11 cellular contexts compared by ENCODE assay signal in the genomic region with DNA sequence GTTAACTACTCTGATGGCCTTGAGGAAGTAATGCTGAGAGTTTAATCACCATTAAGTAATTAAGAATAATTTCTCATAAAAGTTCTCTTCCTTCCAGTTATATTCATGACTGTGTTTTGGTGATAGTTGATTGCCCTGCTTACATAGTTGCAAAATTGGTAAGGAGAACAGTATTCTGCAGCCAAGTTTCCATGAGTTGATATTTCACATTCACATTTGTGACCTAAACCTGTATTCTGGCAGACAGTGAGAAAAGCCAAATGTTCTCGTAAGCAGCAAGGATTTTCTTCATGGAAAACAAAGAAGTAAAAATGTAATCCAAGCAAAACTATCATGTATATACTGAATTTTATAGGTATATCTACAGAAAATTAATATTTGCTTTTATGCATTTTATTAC.
"Had no signal": no experiment of that assay in that cellular context is flagged by ENCODE, and none has a peak within 500 bp of the region (broad histone marks: within the 10 kb centered on the region; RNA-seq: fewer than 3 reads in every experiment).

No MANE protein-coding gene starts in this region.

- H3K27me3 ChIP-seq: cardiac muscle cell had no signal

- DNase-seq: activated CD4-positive, alpha-beta memory T cell treated with anti-CD3 and anti-CD28 coated beads for 36 hours; activated CD4-positive, alpha-beta T cell treated with anti-CD3 and anti-CD28 coated beads for 36 hours; activated naive CD4-positive, alpha-beta T cell treated with anti-CD3 and anti-CD28 coated beads, Interleukin-2, amount 10 ng/mL, durations not matched to agents 7 days and 5 days; activated T-cell treated with anti-CD3 and anti-CD28 coated beads, Interleukin-2, amount 50 U/mL, for 24 hours; hippocampal formation; stimulated activated CD4-positive, alpha-beta T cell treated with anti-CD3 and anti-CD28 coated beads, Interleukin-4, amount 100 ng/mL, for 1 hour; stimulated activated naive CD4-positive, alpha-beta T cell treated with Interleukin-2 at 50 U/mL for 16 hours; substantia nigra; T-helper 17 cell had no signal

- H3K36me3 ChIP-seq: cardiac muscle cell had no signal

- ATAC-seq: activated CD4-positive, alpha-beta T cell treated with anti-CD3 and anti-CD28 coated beads for 36 hours; esophagus mucosa; T-helper 17 cell had no signal

- H3K27ac ChIP-seq: cardiac muscle cell had no signal

- H3K4me3 ChIP-seq: cardiac muscle cell had no signal
